ENCODE assay signal across 14 cellular contexts in genomic region chr1:114126696-114127095, GRCh38. TPM values are rescaled to one million over a fixed set of nuclear protein-coding genes. Genes with fewer than 3 reads are reported as not detected.
DNase-seq lines count a peak whose midpoint lies in the region; ATAC-seq and TF ChIP-seq lines count a peak whose summit lies in the region.
"Had no signal": no experiment of that assay in that cellular context is flagged by ENCODE, and none has a peak within 500 bp of the region (broad histone marks: within the 10 kb centered on the region; RNA-seq: fewer than 3 reads in every experiment).

No MANE protein-coding gene starts in this region.

- H3K27me3 ChIP-seq in neural progenitor cell = no peaks in the 10 kb centered on the region

- H3F3A ChIP-seq in neural progenitor cell (ENCODE audit: low read depth) = peaks cover 18% of the 10 kb centered on the region

- no peaks in the 10 kb centered on the region for H3K9me3 ChIP-seq in neural progenitor cell (ENCODE audit: low read depth)

- peaks cover 27% of the 10 kb centered on the region for H3K4me1 ChIP-seq in neural progenitor cell

- no peak overlapping the region for H2AFZ ChIP-seq in neural progenitor cell (replicated peaks)

- TF ChIP-seq CTCF in neural progenitor cell (IDR thresholded peaks at IDR 0.05) = no peak

- H3K9ac ChIP-seq in neural progenitor cell = no peak overlapping the region

- ATAC-seq in GM18861 (IDR thresholded peaks at IDR 0.05; ENCODE audit: unreplicated experiment) = peak; percentile 96
- peak; percentile 59 for ATAC-seq in HG02588 (IDR thresholded peaks at IDR 0.05; ENCODE audit: unreplicated experiment)

- peaks cover 3% of the 10 kb centered on the region for H3K9me3 Mint-ChIP-seq in neural progenitor cell
- H3K9me3 Mint-ChIP-seq: activated T-helper 1 cell treated with anti-CD3 and anti-CD28 coated beads, Interleukin-12 subunit alpha, Interleukin-12 subunit beta, Interleukin-2, Interleukin-4 antibody, amounts not matched to agents 30 ng/mL and 10 ng/mL and 1 ng/mL, durations not matched to agents 14 hours and 24 hours and 36 hours; T-helper 1 cell treated with Interleukin-12 subunit alpha and Interleukin-12 subunit beta and Interleukin-4 antibody, amounts not matched to agents 30 μg/mL and 1 μg/mL, for 36 hours had no signal

- no peaks in the 10 kb centered on the region for H3K36me3 ChIP-seq in neural progenitor cell

- H4K20me1 ChIP-seq in neural progenitor cell (ENCODE audit: low read depth) = no peaks in the 10 kb centered on the region

- H3K4me1 Mint-ChIP-seq in neural progenitor cell = peaks cover 48% of the 10 kb centered on the region

- H3K27ac Mint-ChIP-seq in neural progenitor cell = peak overlapping the region; percentile 36
- H3K27ac Mint-ChIP-seq: activated T-helper 1 cell treated with anti-CD3 and anti-CD28 coated beads, Interleukin-12 subunit alpha, Interleukin-12 subunit beta, Interleukin-2, Interleukin-4 antibody, amounts not matched to agents 30 ng/mL and 10 ng/mL and 1 ng/mL, durations not matched to agents 14 hours and 24 hours and 36 hours; T-helper 1 cell treated with Interleukin-12 subunit alpha and Interleukin-12 subunit beta and Interleukin-4 antibody, amounts not matched to agents 30 μg/mL and 1 μg/mL, for 36 hours had no signal

- intact Hi-C loops in posterior vena cava (cut with DNase I) = no loop called here

- H3K4me3 ChIP-seq in neural progenitor cell = no peak overlapping the region

- no peaks in the 10 kb centered on the region for H3K79me2 ChIP-seq in neural progenitor cell (ENCODE audit: low read depth)

- H3K4me2 ChIP-seq in neural progenitor cell = no peak overlapping the region

- H3K4me3 Mint-ChIP-seq in neural progenitor cell = no peak overlapping the region
- H3K4me3 Mint-ChIP-seq: activated T-helper 1 cell treated with anti-CD3 and anti-CD28 coated beads, Interleukin-12 subunit alpha, Interleukin-12 subunit beta, Interleukin-2, Interleukin-4 antibody, amounts not matched to agents 30 ng/mL and 10 ng/mL and 1 ng/mL, durations not matched to agents 14 hours and 24 hours and 36 hours; T-helper 1 cell treated with Interleukin-12 subunit alpha and Interleukin-12 subunit beta and Interleukin-4 antibody, amounts not matched to agents 30 μg/mL and 1 μg/mL, for 36 hours had no signal

- no peak overlapping the region for H3K27ac ChIP-seq in neural progenitor cell

- peaks cover 9% of the 10 kb centered on the region for H3K36me3 Mint-ChIP-seq in neural progenitor cell

- peaks cover 5% of the 10 kb centered on the region for H3K27me3 Mint-ChIP-seq in neural progenitor cell (ENCODE audit: insufficient read depth, low read depth)

- DNase-seq in MV-4-11 (lab: John Stamatoyannopoulos, UW) (peak; percentile 86), neural progenitor cell (ENCODE audit: low spot score) (no peak), D341Med (ENCODE audit: low spot score) (no peak), DMS 273 treated with DMSO at 0.1 percent for 48 hours (lab: John Stamatoyannopoulos, UW) (no peak), posterior vena cava (ENCODE audit: low spot score) (no peak)
- no peak for DNase-seq in activated CD4-positive, CD25-positive, alpha-beta regulatory T cell (lab: John Stamatoyannopoulos, UW)
- DNase-seq: effector CD4-positive, alpha-beta T cell; NCI-H1930; stimulated activated CD8-positive, alpha-beta memory T cell treated with anti-CD3 and anti-CD28 coated beads, Interleukin-4, amount 100 ng/mL, for 48 hours had no signal

RNA-seq across cellular contexts. Expression of gene SYT6, which starts 27.0 kb away (rescaled TPM):
- total RNA-seq in neural progenitor cell (ENCODE audit: low replicate concordance) (8.1 and 13.6 TPM in 2 replicates), posterior vena cava (under 1 TPM in 1 of 2 donors, not detected in 1; 0.10 TPM)
- total RNA-seq: activated T-helper 1 cell treated with anti-CD3 and anti-CD28 coated beads, Interleukin-12 subunit alpha, Interleukin-12 subunit beta, Interleukin-2, Interleukin-4 antibody, amounts not matched to agents 30 ng/mL and 10 ng/mL and 1 ng/mL, durations not matched to agents 14 hours and 24 hours and 36 hours; Daoy had no signal
